ENCODE assay signal across 3 cellular contexts in genomic region chr7:40840990-40841389, GRCh38.
TF ChIP-seq lines count a peak whose summit lies in the region.

No MANE protein-coding gene starts in this region.

TF ChIP-seq in A549, 52 proteins besides CTCF, POLR2A, EP300 and RAD21 (continued from another document):
- TF ChIP-seq MAFK (IDR thresholded peaks at IDR 0.05; ENCODE audit: partially characterized antibody), result peak; percentile 52
- no peak for TF ChIP-seq ZSCAN20 (CRISPR knock-in tag; IDR thresholded peaks at IDR 0.05)

TF ChIP-seq in IMR-90, 13 proteins besides CTCF, POLR2A, EP300 and RAD21:
- TF ChIP-seq MAFK (IDR thresholded peaks at IDR 0.05; ENCODE audit: low read depth, low read length) (peak; percentile 62), SMC3 (IDR thresholded peaks at IDR 0.05; ENCODE audit: low read depth, low read length) (no peak)

TF ChIP-seq in K562, 482 proteins besides CTCF, POLR2A, EP300 and RAD21 (continued from another document):
- peak; percentile 72; the same call in 1 of the 2 replicates for TF ChIP-seq ZNF316 (IDR thresholded peaks at IDR 0.05)
TF ChIP-seq in K562: peak in this region for 1.
